In genomic region chr12:54134395-54134794, GRCh38 we compare ENCODE assay signal across 19 cellular contexts.
"Had no signal": no experiment of that assay in that cellular context is flagged by ENCODE, and none has a peak within 500 bp of the region (broad histone marks: within the 10 kb centered on the region; RNA-seq: fewer than 3 reads in every experiment).

No MANE protein-coding gene starts in this region.

- H3K36me3 Mint-ChIP-seq: natural killer cell; stimulated activated effector memory CD8-positive, alpha-beta T cell treated with anti-CD3 and anti-CD28 coated beads, Interleukin-12 subunit alpha, Interleukin-12 subunit beta, amount 100 ng/mL, for 72 hours had no signal

- H3K4me3 ChIP-seq: esophagus muscularis mucosa, gastrocnemius medialis, heart right ventricle, ovary, prostate gland, transverse colon had no signal

- H3K27me3 ChIP-seq: esophagus muscularis mucosa, ovary had no signal

- H3K9me3 Mint-ChIP-seq: central memory CD8-positive, alpha-beta T cell; dendritic cell treated with granulocyte-macrophage colony-stimulating factor and Interleukin-4, amounts not matched to agents 40 ng/mL and 50 ng/mL, for 4 days; effector memory CD8-positive, alpha-beta T cell; natural killer cell; stimulated activated effector memory CD8-positive, alpha-beta T cell treated with anti-CD3 and anti-CD28 coated beads, Interleukin-12 subunit alpha, Interleukin-12 subunit beta, amount 100 ng/mL, for 72 hours had no signal

- H3K4me1 Mint-ChIP-seq: central memory CD8-positive, alpha-beta T cell; natural killer cell; stimulated activated effector memory CD8-positive, alpha-beta T cell treated with anti-CD3 and anti-CD28 coated beads, Interleukin-12 subunit alpha, Interleukin-12 subunit beta, amount 100 ng/mL, for 72 hours had no signal

- H3K4me3 Mint-ChIP-seq: central memory CD8-positive, alpha-beta T cell; dendritic cell treated with granulocyte-macrophage colony-stimulating factor and Interleukin-4, amounts not matched to agents 40 ng/mL and 50 ng/mL, for 4 days; effector memory CD8-positive, alpha-beta T cell; natural killer cell; stimulated activated effector memory CD8-positive, alpha-beta T cell treated with anti-CD3 and anti-CD28 coated beads, Interleukin-12 subunit alpha, Interleukin-12 subunit beta, amount 100 ng/mL, for 72 hours had no signal

- FAIRE-seq: colon had no signal

- H3K27ac Mint-ChIP-seq: dendritic cell treated with granulocyte-macrophage colony-stimulating factor and Interleukin-4, amounts not matched to agents 40 ng/mL and 50 ng/mL, for 4 days; effector memory CD8-positive, alpha-beta T cell; natural killer cell; stimulated activated effector memory CD8-positive, alpha-beta T cell treated with anti-CD3 and anti-CD28 coated beads, Interleukin-12 subunit alpha, Interleukin-12 subunit beta, amount 100 ng/mL, for 72 hours had no signal

- H3K9me3 ChIP-seq: esophagus muscularis mucosa, gastrocnemius medialis, heart right ventricle, ovary, prostate gland, transverse colon had no signal

- H3K4me1 ChIP-seq: gastrocnemius medialis, heart right ventricle, prostate gland, transverse colon had no signal

- DNase-seq: effector memory CD8-positive, alpha-beta T cell; gastrocnemius medialis; heart right ventricle; islet precursor cell; mammary epithelial cell; natural killer cell; ovary; stimulated activated CD4-positive, alpha-beta T cell treated with anti-CD3 and anti-CD28 coated beads, Interleukin-4, amount 100 ng/mL, for 1 hour; stimulated activated CD8-positive, alpha-beta memory T cell treated with anti-CD3 and anti-CD28 coated beads, Interleukin-4, amount 100 ng/mL, for 48 hours; stimulated activated naive CD8-positive, alpha-beta T cell treated with anti-CD3 and anti-CD28 coated beads, Interleukin-15, Interleukin-2, amounts not matched to agents 100 U/mL and 50 U/mL, for 24 hours; transverse colon had no signal

- ATAC-seq: effector memory CD8-positive, alpha-beta T cell; gastrocnemius medialis; heart right ventricle; left lobe of liver; natural killer cell; stimulated activated effector memory CD8-positive, alpha-beta T cell treated with anti-CD3 and anti-CD28 coated beads, Interleukin-12 subunit alpha, Interleukin-12 subunit beta, amount 100 ng/mL, for 72 hours; stimulated activated naive CD8-positive, alpha-beta T cell treated with anti-CD3 and anti-CD28 coated beads, Interleukin-15, Interleukin-2, amounts not matched to agents 100 U/mL and 50 U/mL, for 24 hours had no signal

- H3K27ac ChIP-seq: epithelial cell of prostate, esophagus muscularis mucosa, gastrocnemius medialis, heart right ventricle, ovary, prostate gland, transverse colon had no signal

- H3K36me3 ChIP-seq: gastrocnemius medialis, heart right ventricle, ovary, prostate gland, transverse colon had no signal
